ENCODE assay signal across 1 cellular context in the genomic region with DNA sequence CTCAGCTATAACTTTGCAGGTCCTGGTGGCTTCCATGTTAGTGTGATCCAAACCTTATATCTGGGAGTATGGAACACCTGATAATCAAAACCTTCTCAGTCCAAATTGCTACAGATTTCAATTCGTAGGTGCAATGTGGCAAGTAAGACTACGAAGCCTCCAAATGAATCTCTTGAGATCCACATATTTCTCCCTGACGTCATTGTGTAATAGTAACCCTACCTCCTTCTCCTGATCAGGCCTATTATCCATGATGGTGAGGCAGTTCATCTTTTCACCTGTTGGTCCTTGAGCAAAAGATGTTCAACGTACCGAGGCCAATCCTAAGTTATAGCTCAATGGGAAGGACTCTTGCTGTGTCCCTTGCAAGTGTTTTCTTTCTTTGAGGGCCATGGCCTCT.
TF ChIP-seq lines count a peak whose summit lies in the region.

No MANE protein-coding gene starts in this region.

TF ChIP-seq in HepG2, 621 proteins besides CTCF, POLR2A, EP300 and RAD21:
- no peak for TF ChIP-seq FOXO1 (CRISPR knock-in tag; IDR thresholded peaks at IDR 0.05)
- TF ChIP-seq ATF7 (IDR thresholded peaks at IDR 0.05): peak; percentile 78
- TF ChIP-seq ATF7 (CRISPR knock-in tag; IDR thresholded peaks at IDR 0.05): no peak
- TF ChIP-seq, protein P1, sequence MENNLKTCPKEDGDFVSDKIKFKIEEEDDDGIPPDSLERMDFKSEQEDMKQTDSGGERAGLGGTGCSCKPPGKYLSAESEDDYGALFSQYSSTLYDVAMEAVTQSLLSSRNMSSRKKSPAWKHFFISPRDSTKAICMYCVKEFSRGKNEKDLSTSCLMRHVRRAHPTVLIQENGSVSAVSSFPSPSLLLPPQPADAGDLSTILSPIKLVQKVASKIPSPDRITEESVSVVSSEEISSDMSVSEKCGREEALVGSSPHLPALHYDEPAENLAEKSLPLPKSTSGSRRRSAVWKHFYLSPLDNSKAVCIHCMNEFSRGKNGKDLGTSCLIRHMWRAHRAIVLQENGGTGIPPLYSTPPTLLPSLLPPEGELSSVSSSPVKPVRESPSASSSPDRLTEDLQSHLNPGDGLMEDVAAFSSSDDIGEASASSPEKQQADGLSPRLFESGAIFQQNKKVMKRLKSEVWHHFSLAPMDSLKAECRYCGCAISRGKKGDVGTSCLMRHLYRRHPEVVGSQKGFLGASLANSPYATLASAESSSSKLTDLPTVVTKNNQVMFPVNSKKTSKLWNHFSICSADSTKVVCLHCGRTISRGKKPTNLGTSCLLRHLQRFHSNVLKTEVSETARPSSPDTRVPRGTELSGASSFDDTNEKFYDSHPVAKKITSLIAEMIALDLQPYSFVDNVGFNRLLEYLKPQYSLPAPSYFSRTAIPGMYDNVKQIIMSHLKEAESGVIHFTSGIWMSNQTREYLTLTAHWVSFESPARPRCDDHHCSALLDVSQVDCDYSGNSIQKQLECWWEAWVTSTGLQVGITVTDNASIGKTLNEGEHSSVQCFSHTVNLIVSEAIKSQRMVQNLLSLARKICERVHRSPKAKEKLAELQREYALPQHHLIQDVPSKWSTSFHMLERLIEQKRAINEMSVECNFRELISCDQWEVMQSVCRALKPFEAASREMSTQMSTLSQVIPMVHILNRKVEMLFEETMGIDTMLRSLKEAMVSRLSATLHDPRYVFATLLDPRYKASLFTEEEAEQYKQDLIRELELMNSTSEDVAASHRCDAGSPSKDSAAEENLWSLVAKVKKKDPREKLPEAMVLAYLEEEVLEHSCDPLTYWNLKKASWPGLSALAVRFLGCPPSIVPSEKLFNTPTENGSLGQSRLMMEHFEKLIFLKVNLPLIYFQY (CRISPR knock-in tag; IDR thresholded peaks at IDR 0.05; ENCODE audit: borderline replicate concordance): no peak
- no peak for TF ChIP-seq UBTF (CRISPR knock-in tag; IDR thresholded peaks at IDR 0.05)
